18 cellular contexts compared by ENCODE assay signal in genomic region chr10:7955446-7955845, GRCh38.
"Had no signal": no experiment of that assay in that cellular context is flagged by ENCODE, and none has a peak within 500 bp of the region (broad histone marks: within the 10 kb centered on the region; RNA-seq: fewer than 3 reads in every experiment).

No MANE protein-coding gene starts in this region.

- H3K27me3 Mint-ChIP-seq: activated CD4-positive, alpha-beta T cell treated with anti-CD3 and anti-CD28 coated beads, Interleukin-2, amount 10 ng/mL, durations not matched to agents 7 days and 5 days; activated naive CD8-positive, alpha-beta T cell treated with anti-CD3 and anti-CD28 coated beads, Interleukin-2, amount 50 U/mL, for 24 hours; activated T-cell treated with anti-CD3 and anti-CD28 coated beads, Interleukin-2, amount 50 U/mL, for 24 hours; central memory CD8-positive, alpha-beta T cell; stimulated activated memory B cell treated with anti-CD40 and anti-IgM and Interleukin-4, amounts not matched to agents 10 μg/mL and 1 μg/mL and 100 μg/mL, for 72 hours had no signal

- H3K36me3 Mint-ChIP-seq: natural killer cell had no signal

- H3K9me3 Mint-ChIP-seq: activated CD4-positive, alpha-beta T cell treated with anti-CD3 and anti-CD28 coated beads, Interleukin-2, amount 10 ng/mL, durations not matched to agents 7 days and 5 days; activated naive CD4-positive, alpha-beta T cell treated with anti-CD3 and anti-CD28 coated beads for 36 hours; activated naive CD8-positive, alpha-beta T cell treated with anti-CD3 and anti-CD28 coated beads, Interleukin-2, amount 50 U/mL, for 24 hours; activated T-cell treated with anti-CD3 and anti-CD28 coated beads, Interleukin-2, amount 50 U/mL, for 24 hours; activated T-helper 2 cell treated with anti-CD3 and anti-CD28 coated beads, Interferon-gamma antibody, Interleukin-2, Interleukin-4, amounts not matched to agents 10 μg/mL and 5 μg/mL and 100 μg/mL, durations not matched to agents 14 hours and 24 hours and 36 hours; central memory CD8-positive, alpha-beta T cell; natural killer cell; stimulated activated memory B cell treated with anti-CD40 and anti-IgM and Interleukin-4, amounts not matched to agents 10 μg/mL and 1 μg/mL and 100 μg/mL, for 72 hours had no signal

- DNase-seq: activated CD4-positive, alpha-beta T cell treated with anti-CD3 and anti-CD28 coated beads, Interleukin-2, amount 10 ng/mL, durations not matched to agents 7 days and 5 days; activated CD8-positive, alpha-beta T cell treated with anti-CD3 and anti-CD28 coated beads, Interleukin-2, amount 10 ng/mL, durations not matched to agents 7 days and 5 days; activated naive CD4-positive, alpha-beta T cell treated with anti-CD3 and anti-CD28 coated beads for 36 hours; activated naive CD8-positive, alpha-beta T cell treated with anti-CD3 and anti-CD28 coated beads, Interleukin-2, amount 50 U/mL, for 24 hours; activated T-cell treated with anti-CD3 and anti-CD28 coated beads, Interleukin-2, amount 50 U/mL, for 24 hours; aorta; erythroblast; left cardiac atrium; natural killer cell; stimulated activated CD4-positive, alpha-beta T cell treated with anti-CD3 and anti-CD28 coated beads, Interleukin-4, amount 100 ng/mL, for 4 hours; T1000; thyroid gland had no signal

- H3K36me3 ChIP-seq: thyroid gland had no signal

- ATAC-seq: activated CD4-positive, CD25-positive, alpha-beta regulatory T cell treated with anti-CD3 and anti-CD28 coated beads, Interleukin-2, amount 50 U/mL, for 24 hours; activated CD8-positive, alpha-beta T cell treated with anti-CD3 and anti-CD28 coated beads, Interleukin-2, amount 10 ng/mL, durations not matched to agents 7 days and 5 days; activated naive CD8-positive, alpha-beta T cell treated with anti-CD3 and anti-CD28 coated beads, Interleukin-2, amount 50 U/mL, for 24 hours; left cardiac atrium; natural killer cell; sciatic nerve; stimulated activated memory B cell treated with anti-CD40 and anti-IgM and Interleukin-4, amounts not matched to agents 10 μg/mL and 1 μg/mL and 100 μg/mL, for 72 hours had no signal

- H3K9me3 ChIP-seq: thyroid gland had no signal

- H3K27me3 ChIP-seq: thyroid gland had no signal

- H3K4me3 Mint-ChIP-seq: activated CD4-positive, alpha-beta T cell treated with anti-CD3 and anti-CD28 coated beads, Interleukin-2, amount 10 ng/mL, durations not matched to agents 7 days and 5 days; activated CD8-positive, alpha-beta T cell treated with anti-CD3 and anti-CD28 coated beads, Interleukin-2, amount 10 ng/mL, durations not matched to agents 7 days and 5 days; activated naive CD4-positive, alpha-beta T cell treated with anti-CD3 and anti-CD28 coated beads for 36 hours; activated naive CD8-positive, alpha-beta T cell treated with anti-CD3 and anti-CD28 coated beads, Interleukin-2, amount 50 U/mL, for 24 hours; activated T-cell treated with anti-CD3 and anti-CD28 coated beads, Interleukin-2, amount 50 U/mL, for 24 hours; central memory CD8-positive, alpha-beta T cell; natural killer cell; stimulated activated memory B cell treated with anti-CD40 and anti-IgM and Interleukin-4, amounts not matched to agents 10 μg/mL and 1 μg/mL and 100 μg/mL, for 72 hours had no signal

- H3K27ac Mint-ChIP-seq: activated CD4-positive, alpha-beta T cell treated with anti-CD3 and anti-CD28 coated beads, Interleukin-2, amount 10 ng/mL, durations not matched to agents 7 days and 5 days; activated CD8-positive, alpha-beta T cell treated with anti-CD3 and anti-CD28 coated beads, Interleukin-2, amount 10 ng/mL, durations not matched to agents 7 days and 5 days; activated naive CD4-positive, alpha-beta T cell treated with anti-CD3 and anti-CD28 coated beads for 36 hours; activated naive CD8-positive, alpha-beta T cell treated with anti-CD3 and anti-CD28 coated beads, Interleukin-2, amount 50 U/mL, for 24 hours; activated T-cell treated with anti-CD3 and anti-CD28 coated beads, Interleukin-2, amount 50 U/mL, for 24 hours; activated T-helper 2 cell treated with anti-CD3 and anti-CD28 coated beads, Interferon-gamma antibody, Interleukin-2, Interleukin-4, amounts not matched to agents 10 μg/mL and 5 μg/mL and 100 μg/mL, durations not matched to agents 14 hours and 24 hours and 36 hours; natural killer cell; stimulated activated memory B cell treated with anti-CD40 and anti-IgM and Interleukin-4, amounts not matched to agents 10 μg/mL and 1 μg/mL and 100 μg/mL, for 72 hours had no signal

- H3K27ac ChIP-seq: coronary artery, thyroid gland had no signal

- H3K4me3 ChIP-seq: coronary artery, thyroid gland had no signal
